Comparison of ENCODE assay signal across 11 cellular contexts in genomic region chr3:187999821-188000220, GRCh38.
A peak's percentile ranks its signal among the peaks of the same experiment; 100 is the strongest.
DNase-seq lines count a peak whose midpoint lies in the region; ATAC-seq, FAIRE-seq and TF ChIP-seq lines count a peak whose summit lies in the region.
"Had no signal": no experiment of that assay in that cellular context is flagged by ENCODE, and none has a peak within 500 bp of the region (broad histone marks: within the 10 kb centered on the region; RNA-seq: fewer than 3 reads in every experiment).

No MANE protein-coding gene starts in this region.

- intact Hi-C loops in CD4-positive, alpha-beta memory T cell (cut with micrococcal nuclease), result loop anchor here (5.0 kb wide), 1 partner anchor 152 kb away; the partner anchor contains the start of gene LPP

- no peaks in the 10 kb centered on the region for H3K9me3 ChIP-seq in CD4-positive, alpha-beta memory T cell (ENCODE audit: control insufficient read depth in 1 of 2, low read length in 2 of 2)

- CTCF ChIA-PET in CD4-positive, alpha-beta memory T cell (lab: Charles Lee; ENCODE audit: partially characterized antibody), result interaction anchor here (1.0 to 4.1 kb wide), 7 partner anchors 21 to 259 kb away, joined by 3 to 26 read pairs (median 4); no protein-coding TSS in a partner anchor

- H3K4me1 Mint-ChIP-seq in CD4-positive, alpha-beta memory T cell, result peaks cover 65 to 89% (median 74%) of the 10 kb centered on the region in 4 donors
- H3K4me1 Mint-ChIP-seq in activated T-cell treated with anti-CD3 and anti-CD28 coated beads, Interleukin-2, amount 50 U/mL, for 72 hours (ENCODE audit: low read depth), result peaks cover 58% of the 10 kb centered on the region
- peaks cover 12% of the 10 kb centered on the region for H3K4me1 Mint-ChIP-seq in memory B cell

- ATAC-seq in activated T-cell treated with anti-CD3 and anti-CD28 coated beads, Interleukin-2, amount 50 U/mL, for 72 hours (replicated peaks in 1 of 2), result peak; percentile 86
- ATAC-seq in memory B cell (ENCODE audit: low read depth), result peak; percentile 98

- POLR2A ChIA-PET in CD4-positive, alpha-beta memory T cell (lab: Charles Lee; ENCODE audit: partially characterized antibody), result interaction anchor here (0.6 to 2.6 kb wide), 12 partner anchors 9 to 254 kb away, joined by 3 to 15 read pairs (median 3); partner anchors contain the start of gene BCL6

- H3K27ac Mint-ChIP-seq in CD4-positive, alpha-beta memory T cell, result peak overlapping the region; percentile 89 to 97 (median 94)
- H3K27ac Mint-ChIP-seq in activated T-cell treated with anti-CD3 and anti-CD28 coated beads, Interleukin-2, amount 50 U/mL, for 72 hours, result peak overlapping the region; percentile 100
- peak overlapping the region; percentile 75 for H3K27ac Mint-ChIP-seq in memory B cell

- H3K4me1 ChIP-seq in CD4-positive, alpha-beta memory T cell (ENCODE audit: insufficient read depth, low read length), result peaks cover 74% of the 10 kb centered on the region

- TF ChIP-seq CTCF in GM10266 (IDR thresholded peaks at IDR 0.05; ENCODE audit: control insufficient read depth, insufficient read depth, low read depth, missing control alignments), result no peak

- peak overlapping the region; percentile 41 for H3K27ac ChIP-seq in CD4-positive, alpha-beta memory T cell (ENCODE audit: low read depth, low read length)

- no peaks in the 10 kb centered on the region for H3K27me3 Mint-ChIP-seq in CD4-positive, alpha-beta memory T cell
- H3K27me3 Mint-ChIP-seq in activated T-cell treated with anti-CD3 and anti-CD28 coated beads, Interleukin-2, amount 50 U/mL, for 72 hours (ENCODE audit: low read depth), result no peaks in the 10 kb centered on the region
- no peaks in the 10 kb centered on the region for H3K27me3 Mint-ChIP-seq in memory B cell

- no peaks in the 10 kb centered on the region for H3K36me3 Mint-ChIP-seq in CD4-positive, alpha-beta memory T cell
- H3K36me3 Mint-ChIP-seq in activated T-cell treated with anti-CD3 and anti-CD28 coated beads, Interleukin-2, amount 50 U/mL, for 72 hours (ENCODE audit: insufficient read depth in 2 of 2), result no peaks in the 10 kb centered on the region
- H3K36me3 Mint-ChIP-seq in memory B cell, result no peaks in the 10 kb centered on the region

- peaks cover 0 to 3% (median 0%) of the 10 kb centered on the region in 8 donors for H3K9me3 Mint-ChIP-seq in CD4-positive, alpha-beta memory T cell
- H3K9me3 Mint-ChIP-seq in activated T-cell treated with anti-CD3 and anti-CD28 coated beads, Interleukin-2, amount 50 U/mL, for 72 hours, result no peaks in the 10 kb centered on the region
- no peaks in the 10 kb centered on the region for H3K9me3 Mint-ChIP-seq in memory B cell

- no peaks in the 10 kb centered on the region for H3K36me3 ChIP-seq in CD4-positive, alpha-beta memory T cell (ENCODE audit: insufficient read depth, low read length)

- H3K4me3 ChIP-seq in CD4-positive, alpha-beta memory T cell (ENCODE audit: low read length in 2 of 2), result peak overlapping the region in 1 of 2 donors; percentile 28

- FAIRE-seq in RCC 7860 (lab: Jason Lieb, UNC), result no peak

- no peaks in the 10 kb centered on the region for H3K27me3 ChIP-seq in CD4-positive, alpha-beta memory T cell (ENCODE audit: insufficient read depth, low read length)

- peak overlapping the region; percentile 67 to 86 (median 81) for H3K4me3 Mint-ChIP-seq in CD4-positive, alpha-beta memory T cell
- H3K4me3 Mint-ChIP-seq in activated T-cell treated with anti-CD3 and anti-CD28 coated beads, Interleukin-2, amount 50 U/mL, for 72 hours, result peak overlapping the region; percentile 82 to 97
- peak overlapping the region; percentile 56 for H3K4me3 Mint-ChIP-seq in memory B cell

- peak; percentile 61 to 80 (median 73) for DNase-seq in CD4-positive, alpha-beta memory T cell
- DNase-seq in NCI-H69 (lab: John Stamatoyannopoulos, UW), result peak; percentile 32
- peak; percentile 24 to 35 for DNase-seq in activated T-cell treated with anti-CD3 and anti-CD28 coated beads, Interleukin-2, amount 50 U/mL, for 72 hours
- DNase-seq in memory B cell (ENCODE audit: low spot score in 2 of 2), result peak in 1 of 2 donors; percentile 53
- no peak for DNase-seq in GM10266 (ENCODE audit: extremely low spot score)
- DNase-seq in SK-N-DZ (ENCODE audit: low spot score), result no peak
- DNase-seq in RCC 7860 (ENCODE audit: low spot score), result no peak
- no peak for DNase-seq in NCI-H128 (lab: John Stamatoyannopoulos, UW; ENCODE audit: unreplicated experiment)
- DNase-seq: DMS 273 treated with DMSO at 0.1 percent for 48 hours, NCI-H1694, OCI-M1 had no signal

Comparison
In these comparisons a context has a peak if more than half of its experiments do, and no peak if none do; other contexts are left out.
1. DNase-seq: peak in CD4-positive, alpha-beta memory T cell (5 of 5), NCI-H69 (single experiment) and activated T-cell treated with anti-CD3 and anti-CD28 coated beads, Interleukin-2, amount 50 U/mL, for 72 hours (2 of 2); none in GM10266 (single experiment), SK-N-DZ (single experiment), RCC 7860 (single experiment) and NCI-H128 (single experiment).
2. Peak in every context shown above with its lines, with median percentiles within 50 percentile points of each other: H3K27ac Mint-ChIP-seq and H3K4me3 Mint-ChIP-seq.